9 cellular contexts compared by ENCODE assay signal in the genomic region with DNA sequence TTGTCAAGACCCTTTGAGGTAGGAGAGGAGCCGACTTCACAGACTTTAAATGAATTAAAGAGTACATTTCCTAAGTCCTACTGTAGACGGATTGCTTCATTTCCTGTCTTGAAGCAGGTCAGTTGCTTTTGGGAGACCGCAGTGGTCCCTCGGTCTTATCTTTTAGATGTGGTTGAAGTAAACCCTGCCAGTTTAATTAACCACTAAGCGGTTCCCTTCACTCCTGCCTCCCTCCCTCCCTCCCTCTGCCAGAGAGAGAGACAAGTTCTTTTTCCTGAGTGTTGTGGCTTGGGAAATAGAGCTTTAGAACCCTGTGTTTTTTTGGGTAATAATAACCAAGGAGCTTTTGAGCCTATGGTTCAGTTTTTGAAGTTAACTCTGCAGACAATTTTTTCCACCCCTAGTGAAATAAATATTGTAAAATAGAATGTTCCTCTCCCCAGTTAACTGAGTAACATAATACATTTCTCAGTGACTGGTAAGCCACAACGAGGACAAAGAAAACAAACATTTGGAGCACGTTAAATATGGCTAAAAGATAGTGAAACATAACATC.
A peak's percentile ranks its signal among the peaks of the same experiment; 100 is the strongest.
DNase-seq lines count a peak whose midpoint lies in the region; ATAC-seq and TF ChIP-seq lines count a peak whose summit lies in the region.
"Had no signal": no experiment of that assay in that cellular context is flagged by ENCODE, and none has a peak within 500 bp of the region (broad histone marks: within the 10 kb centered on the region; RNA-seq: fewer than 3 reads in every experiment).

No MANE protein-coding gene starts in this region.

- CTCF ChIA-PET in mammary epithelial cell (lab: Charles Lee; ENCODE audit: low non-redundant PET): no interaction called here

- H3K79me2 ChIP-seq in mammary epithelial cell (ENCODE audit: insufficient read depth, low read length) (no peaks in the 10 kb centered on the region), smooth muscle cell (ENCODE audit: low read depth) (no peaks in the 10 kb centered on the region)

- dilution Hi-C loops in mammary epithelial cell (cut with HindIII; ENCODE audit: low sequenced_read_pairs): no loop called here

- no peaks in the 10 kb centered on the region for H3K36me3 ChIP-seq in mammary epithelial cell (ENCODE audit: insufficient read depth, low read length)
- H3K36me3 ChIP-seq in breast epithelium: no peaks in the 10 kb centered on the region
- H3K36me3 ChIP-seq in smooth muscle cell (ENCODE audit: low read depth): no peaks in the 10 kb centered on the region

- TF ChIP-seq CTCF in mammary epithelial cell (conservative IDR thresholded peaks at IDR 0.05 in 1 of 2, IDR thresholded peaks at IDR 0.05 in 1 of 2; ENCODE audit: extremely low read depth in 1 of 2, insufficient read depth in 1 of 2, low read depth in 1 of 2, low read length in 2 of 2): no peak
- no peak for TF ChIP-seq CTCF in breast epithelium (IDR thresholded peaks at IDR 0.05)
- no peak for TF ChIP-seq CTCF in smooth muscle cell (IDR thresholded peaks at IDR 0.05; ENCODE audit: borderline replicate concordance, insufficient read depth, poor library complexity, severe bottlenecking)

- BruUV-seq in mammary epithelial cell (replicated peaks; lab: Mats Ljungman, UMichigan): no TSS peak

- peak; percentile 9 for DNase-seq in mammary epithelial cell
- no peak for DNase-seq in breast epithelium (ENCODE audit: low spot score in 2 of 2)
- DNase-seq in SKM-1 (lab: John Stamatoyannopoulos, UW; ENCODE audit: unreplicated experiment): peak; percentile 30
- DNase-seq in fibroblast of peridontal ligament (ENCODE audit: extremely low read depth): peak; percentile 59
- no peak for DNase-seq in smooth muscle cell (lab: John Stamatoyannopoulos, UW; ENCODE audit: unreplicated experiment)
- no peak for DNase-seq in activated CD4-positive, alpha-beta T cell treated with anti-CD3 and anti-CD28 coated beads, Interleukin-2, amount 50 U/mL, for 1 hour
- DNase-seq in dedifferentiated amniotic fluid mesenchymal stem cell (ENCODE audit: extremely low spot score): no peak
- DNase-seq: anterior cingulate cortex had no signal

- no peak overlapping the region for H3K4me3 ChIP-seq in mammary epithelial cell (replicated peaks in 1 of 3; ENCODE audit: insufficient read depth in 1 of 3, low read depth in 2 of 3, low read length in 3 of 3)
- no peak overlapping the region for H3K4me3 ChIP-seq in breast epithelium
- H3K4me3 ChIP-seq in smooth muscle cell: no peak overlapping the region

- H3K9ac ChIP-seq in mammary epithelial cell (ENCODE audit: insufficient read depth, low read length): no peak overlapping the region
- H3K9ac ChIP-seq in smooth muscle cell (ENCODE audit: low read depth): peak overlapping the region; percentile 2

- H4K20me1 ChIP-seq in mammary epithelial cell (ENCODE audit: insufficient read depth, low read length) (no peaks in the 10 kb centered on the region), smooth muscle cell (ENCODE audit: low read depth) (no peaks in the 10 kb centered on the region)

- in situ Hi-C loops in mammary epithelial cell (cut with MboI; ENCODE audit: low sequenced_read_pairs in 2 of 2): no loop called here

- H3K27ac ChIP-seq in mammary epithelial cell (ENCODE audit: insufficient read depth, low read depth, low read length) (no peak overlapping the region), breast epithelium (no peak overlapping the region), smooth muscle cell (ENCODE audit: low read depth) (peak overlapping the region; percentile 71)

- H2AFZ ChIP-seq in mammary epithelial cell (ENCODE audit: low read depth, low read length): no peak overlapping the region
- H2AFZ ChIP-seq in smooth muscle cell (ENCODE audit: low read depth): no peak overlapping the region

- no peaks in the 10 kb centered on the region for H3K9me3 ChIP-seq in mammary epithelial cell (replicated peaks; ENCODE audit: insufficient read depth, low read length)
- peaks cover 0 to 4% of the 10 kb centered on the region in 2 donors for H3K9me3 ChIP-seq in breast epithelium
- no peaks in the 10 kb centered on the region for H3K9me3 ChIP-seq in smooth muscle cell (replicated peaks; ENCODE audit: low read depth)

- peaks cover 55% of the 10 kb centered on the region for H3F3A ChIP-seq in smooth muscle cell (ENCODE audit: low read depth)

- WGBS in mammary epithelial cell (ENCODE audit: low coverage, missing lambda C conversion rate): 88% methylated on average over 4 of the region's 7 CpGs
- 5% methylated on average over 7 of the region's 7 CpGs for WGBS in smooth muscle cell (ENCODE audit: low lambda C conversion rate)

- ATAC-seq in HG03025 (IDR thresholded peaks at IDR 0.05; ENCODE audit: low FRiP score, unreplicated experiment): no peak

- TF ChIP-seq POLR2A in breast epithelium (IDR thresholded peaks at IDR 0.05): no peak

- H3K27me3 ChIP-seq in mammary epithelial cell (ENCODE audit: insufficient read depth, low read length) (no peaks in the 10 kb centered on the region), breast epithelium (no peaks in the 10 kb centered on the region), smooth muscle cell (ENCODE audit: low read depth) (no peaks in the 10 kb centered on the region)

- intact Hi-C loops in mammary epithelial cell (cut with micrococcal nuclease) (no loop called here), breast epithelium (cut with DNase I; ENCODE audit: low total_unique reads) (no loop called here)

- H3K4me2 ChIP-seq in mammary epithelial cell (ENCODE audit: insufficient read depth, low read depth, low read length) (no peak overlapping the region), smooth muscle cell (peak overlapping the region; percentile 81)

- H3K4me1 ChIP-seq in mammary epithelial cell (ENCODE audit: insufficient read depth, low read length) (no peaks in the 10 kb centered on the region), breast epithelium (no peaks in the 10 kb centered on the region), smooth muscle cell (ENCODE audit: low read depth) (peaks cover 46% of the 10 kb centered on the region)

Comparison
In these comparisons a context has a peak if more than half of its experiments do, and no peak if none do; other contexts are left out.
1. DNase-seq: peak in mammary epithelial cell (single experiment), SKM-1 (single experiment) and fibroblast of peridontal ligament (single experiment); none in breast epithelium (0 of 2), smooth muscle cell (single experiment), activated CD4-positive, alpha-beta T cell treated with anti-CD3 and anti-CD28 coated beads, Interleukin-2, amount 50 U/mL, for 1 hour (single experiment) and dedifferentiated amniotic fluid mesenchymal stem cell (single experiment).